Comparison of ENCODE assay signal across 9 cellular contexts in genomic region chr1:160779662-160780397, GRCh38. TPM values are rescaled to one million over a fixed set of nuclear protein-coding genes. Genes with fewer than 3 reads are reported as not detected.
DNase-seq lines count a peak whose midpoint lies in the region; ATAC-seq, FAIRE-seq and TF ChIP-seq lines count a peak whose summit lies in the region.
"Had no signal": no experiment of that assay in that cellular context is flagged by ENCODE, and none has a peak within 500 bp of the region (broad histone marks: within the 10 kb centered on the region; RNA-seq: fewer than 3 reads in every experiment).

No MANE protein-coding gene starts in this region.

- H3K9me3 ChIP-seq in Karpas-422 (ENCODE audit: low read length) = no peaks in the 10 kb centered on the region
- H3K9me3 ChIP-seq in neural progenitor cell (ENCODE audit: low read depth) = no peaks in the 10 kb centered on the region

- H3K36me3 ChIP-seq in Karpas-422 (ENCODE audit: insufficient read depth, low read length) (no peaks in the 10 kb centered on the region), neural progenitor cell (no peaks in the 10 kb centered on the region)

- H3K27ac ChIP-seq in Karpas-422 (ENCODE audit: low read length) = no peak overlapping the region
- H3K27ac ChIP-seq in neural progenitor cell = no peak overlapping the region

- H2AFZ ChIP-seq in Karpas-422 (ENCODE audit: low read length) = no peak overlapping the region
- H2AFZ ChIP-seq in neural progenitor cell (replicated peaks) = no peak overlapping the region

- DNase-seq in GM10248 (ENCODE audit: extremely low spot score) = no peak
- DNase-seq in Karpas-422 = peak; percentile 73
- DNase-seq in amniotic epithelial cell (ENCODE audit: low read depth) = peak; percentile 8
- DNase-seq in neural progenitor cell (ENCODE audit: low spot score) = peak; percentile 60
- no peak for DNase-seq in frontal cortex (ENCODE audit: low spot score in 2 of 2)
- no peak for DNase-seq in NCI-H187 treated with DMSO at 0.1 percent for 48 hours (lab: John Stamatoyannopoulos, UW)

- POLR2A ChIA-PET in GM10248 (lab: Yijun Ruan, JAX) = interaction anchor here (1.0 kb wide), 1 partner anchor 12 kb away, joined by 4 read pairs; no protein-coding TSS in a partner anchor

- CTCF ChIA-PET in GM10248 (lab: Yijun Ruan, JAX) = interaction anchor here (0.6 to 10.4 kb wide), 24 partner anchors 11 to 294 kb away, joined by 3 to 190 read pairs (median 4); partner anchors contain the start of genes CD48, ITLN2 and LY9

- no peaks in the 10 kb centered on the region for H3K4me1 Mint-ChIP-seq in neural progenitor cell

- ATAC-seq in activated CD4-positive, CD25-positive, alpha-beta regulatory T cell treated with anti-CD3 and anti-CD28 coated beads, Interleukin-2, amount 50 U/mL, for 24 hours = no peak

- peak; percentile 57 for TF ChIP-seq CTCF in GM10248 (IDR thresholded peaks at IDR 0.05; ENCODE audit: control extremely low read depth, extremely low read depth, low read depth, missing control alignments)
- TF ChIP-seq CTCF in neural progenitor cell (IDR thresholded peaks at IDR 0.05) = peak; percentile 54

- H3K27me3 ChIP-seq in Karpas-422 (ENCODE audit: low read length) = no peaks in the 10 kb centered on the region
- no peaks in the 10 kb centered on the region for H3K27me3 ChIP-seq in neural progenitor cell

- no peaks in the 10 kb centered on the region for H3K36me3 Mint-ChIP-seq in neural progenitor cell
- H3K36me3 Mint-ChIP-seq: T-cell had no signal

- H4K20me1 ChIP-seq in Karpas-422 (ENCODE audit: insufficient read depth, low read depth, low read length) (no peaks in the 10 kb centered on the region), neural progenitor cell (ENCODE audit: low read depth) (no peaks in the 10 kb centered on the region)

- H3K4me2 ChIP-seq in Karpas-422 (ENCODE audit: low read depth, low read length, poor library complexity, severe bottlenecking) (no peak overlapping the region), neural progenitor cell (no peak overlapping the region)

- peaks cover 3% of the 10 kb centered on the region for H3K9me3 Mint-ChIP-seq in neural progenitor cell
- H3K9me3 Mint-ChIP-seq: stimulated activated naive CD8-positive, alpha-beta T cell treated with anti-CD3 and anti-CD28 coated beads, Interleukin-15, Interleukin-2, amounts not matched to agents 100 ng/mL and 50 ng/mL, for 24 hours; T-cell had no signal

- H3K4me3 ChIP-seq in Karpas-422 (ENCODE audit: low read length) = no peak overlapping the region
- H3K4me3 ChIP-seq in neural progenitor cell = no peak overlapping the region

- peaks cover 5% of the 10 kb centered on the region for H3K27me3 Mint-ChIP-seq in neural progenitor cell (ENCODE audit: insufficient read depth, low read depth)
- H3K27me3 Mint-ChIP-seq: stimulated activated naive CD8-positive, alpha-beta T cell treated with anti-CD3 and anti-CD28 coated beads, Interleukin-15, Interleukin-2, amounts not matched to agents 100 ng/mL and 50 ng/mL, for 24 hours had no signal

- no peak overlapping the region for H3K27ac Mint-ChIP-seq in neural progenitor cell
- H3K27ac Mint-ChIP-seq: stimulated activated naive CD8-positive, alpha-beta T cell treated with anti-CD3 and anti-CD28 coated beads, Interleukin-15, Interleukin-2, amounts not matched to agents 100 ng/mL and 50 ng/mL, for 24 hours; T-cell had no signal

- H3K9ac ChIP-seq in Karpas-422 (ENCODE audit: low read length) = no peak overlapping the region
- H3K9ac ChIP-seq in neural progenitor cell = no peak overlapping the region

- no peaks in the 10 kb centered on the region for H3K9me2 ChIP-seq in Karpas-422 (replicated peaks; ENCODE audit: insufficient read depth, low read length)

- H3F3A ChIP-seq in neural progenitor cell (ENCODE audit: low read depth) = no peaks in the 10 kb centered on the region

- H3K79me2 ChIP-seq in Karpas-422 (ENCODE audit: low read length) = no peaks in the 10 kb centered on the region
- no peaks in the 10 kb centered on the region for H3K79me2 ChIP-seq in neural progenitor cell (ENCODE audit: low read depth)

- no peak overlapping the region for H3K4me3 Mint-ChIP-seq in neural progenitor cell
- H3K4me3 Mint-ChIP-seq: stimulated activated naive CD8-positive, alpha-beta T cell treated with anti-CD3 and anti-CD28 coated beads, Interleukin-15, Interleukin-2, amounts not matched to agents 100 ng/mL and 50 ng/mL, for 24 hours; T-cell had no signal

- no peak for FAIRE-seq in frontal cortex (lab: Jason Lieb, UNC)

- H3K4me1 ChIP-seq in Karpas-422 (ENCODE audit: low read length) (peaks cover 12% of the 10 kb centered on the region), neural progenitor cell (no peaks in the 10 kb centered on the region)

RNA-seq across cellular contexts. Expression of gene LY9, which starts 16.1 kb away (rescaled TPM):
- 1.6 and 1.7 TPM in 2 replicates for total RNA-seq in Karpas-422 (2014; rRNA removed; shearing (Covaris generic); ENCODE audit: low replicate concordance)
- total RNA-seq in neural progenitor cell (ENCODE audit: low replicate concordance) (not detected in 2 replicates), frontal cortex (not detected)

RNA-seq across cellular contexts. Expression of gene SLAMF7, which starts 40.8 kb away (rescaled TPM):
- total RNA-seq in Karpas-422 (2014; rRNA removed; shearing (Covaris generic); ENCODE audit: low replicate concordance) = 0.15 and 0.76 TPM in 2 replicates
- not detected in 2 replicates for total RNA-seq in neural progenitor cell (ENCODE audit: low replicate concordance)
- not detected for total RNA-seq in frontal cortex

Comparison
In these comparisons a context has a peak if more than half of its experiments do, and no peak if none do; other contexts are left out.
1. DNase-seq: peak in Karpas-422 (single experiment), amniotic epithelial cell (single experiment) and neural progenitor cell (single experiment); none in GM10248 (single experiment), frontal cortex (0 of 2) and NCI-H187 treated with DMSO at 0.1 percent for 48 hours (single experiment).